ENCODE assay signal across 12 cellular contexts in the genomic region with DNA sequence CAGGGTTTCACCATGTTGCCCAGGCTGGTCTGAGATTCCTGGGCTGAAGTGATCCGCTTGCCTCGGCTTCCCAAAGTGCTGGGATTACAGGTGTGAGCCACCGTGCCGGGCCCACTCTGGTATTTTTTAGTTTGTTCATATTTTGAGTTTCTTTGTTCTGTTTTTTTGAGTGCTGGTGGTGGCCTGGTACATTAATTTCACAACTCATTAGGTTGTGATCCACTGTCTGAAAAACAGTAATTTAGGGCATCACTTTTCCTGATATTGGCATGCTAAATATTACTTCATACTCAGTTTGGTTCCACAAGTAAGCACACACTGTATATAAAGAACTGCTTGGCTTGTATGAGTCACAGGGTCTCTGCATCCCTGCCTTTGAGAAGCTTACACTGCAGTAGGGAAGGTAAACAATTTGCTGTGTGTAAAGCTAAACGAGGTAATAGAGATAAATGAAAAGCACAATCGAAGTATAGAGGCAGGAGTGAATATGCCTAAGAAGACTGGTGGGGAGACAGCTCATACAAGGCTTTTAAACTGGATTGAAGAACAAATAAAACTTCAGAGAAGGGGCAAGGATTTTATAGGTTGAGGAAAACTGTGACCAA. TPM values are rescaled to one million over a fixed set of nuclear protein-coding genes. Genes with fewer than 3 reads are reported as not detected.
DNase-seq lines count a peak whose midpoint lies in the region; ATAC-seq and TF ChIP-seq lines count a peak whose summit lies in the region.
"Had no signal": no experiment of that assay in that cellular context is flagged by ENCODE, and none has a peak within 500 bp of the region (broad histone marks: within the 10 kb centered on the region; RNA-seq: fewer than 3 reads in every experiment).

No MANE protein-coding gene starts in this region.

- no peak overlapping the region for H4K5ac ChIP-seq in mesendoderm (ENCODE audit: low read length)

- H3K4me1 ChIP-seq in breast epithelium, result no peaks in the 10 kb centered on the region
- peaks cover 3% of the 10 kb centered on the region for H3K4me1 ChIP-seq in mesendoderm (ENCODE audit: control insufficient read depth, low read depth, low read length)
- peaks cover 28% of the 10 kb centered on the region for H3K4me1 ChIP-seq in upper lobe of right lung

- H3K27ac ChIP-seq in breast epithelium (peak overlapping the region; percentile 61 to 69), mesendoderm (ENCODE audit: low read depth, low read length) (no peak overlapping the region), upper lobe of right lung (peak overlapping the region; percentile 49)

- H3K9ac ChIP-seq in mesendoderm (ENCODE audit: low read length), result no peak overlapping the region

- no peak overlapping the region for H2AK5ac ChIP-seq in mesendoderm (ENCODE audit: low read length)

- no peak overlapping the region for H2BK5ac ChIP-seq in mesendoderm (ENCODE audit: low read length)

- H3K18ac ChIP-seq in mesendoderm (ENCODE audit: low read length), result no peak overlapping the region

- no peak for DNase-seq in activated T-cell treated with anti-CD3 and anti-CD28 coated beads, Interleukin-2, amount 50 U/mL, for 24 hours
- DNase-seq in activated T-cell treated with anti-CD3 and anti-CD28 coated beads, Interleukin-2, amount 50 U/mL, for 1 hour, result no peak
- DNase-seq in breast epithelium (ENCODE audit: low spot score in 2 of 2) (no peak), mesendoderm (peak; percentile 45), upper lobe of right lung (no peak), RPMI8226 (no peak), LoVo (ENCODE audit: low spot score) (no peak), NCI-H187 treated with DMSO at 0.1 percent for 48 hours (lab: John Stamatoyannopoulos, UW) (no peak)
- DNase-seq: amniotic stem cell; stimulated activated CD8-positive, alpha-beta memory T cell treated with anti-CD3 and anti-CD28 coated beads, Interleukin-4, amount 100 ng/mL, for 48 hours; SW 1271 had no signal

- H3K36me3 Mint-ChIP-seq in activated T-cell treated with anti-CD3 and anti-CD28 coated beads, Interleukin-2, amount 50 U/mL, for 24 hours (ENCODE audit: low read depth), result peaks cover 16% of the 10 kb centered on the region

- no peaks in the 10 kb centered on the region for H3K9me3 ChIP-seq in breast epithelium
- H3K9me3 ChIP-seq in upper lobe of right lung, result no peaks in the 10 kb centered on the region

- H3K79me2 ChIP-seq in mesendoderm (ENCODE audit: control insufficient read depth, insufficient read depth, low read length), result peaks cover 18% of the 10 kb centered on the region

- WGBS in mesendoderm (ENCODE audit: extremely low coverage, insufficient coverage, low lambda C conversion rate), result no CpG with 5 or more reads among the region's 6 CpGs

- no peak overlapping the region for H3K23ac ChIP-seq in mesendoderm (ENCODE audit: low read length)

- no peaks in the 10 kb centered on the region for H3K36me3 ChIP-seq in breast epithelium
- H3K36me3 ChIP-seq in mesendoderm (ENCODE audit: control insufficient read depth, insufficient read depth, low read length), result no peaks in the 10 kb centered on the region
- peaks cover 4% of the 10 kb centered on the region for H3K36me3 ChIP-seq in upper lobe of right lung

- no peaks in the 10 kb centered on the region for H3K9me3 Mint-ChIP-seq in activated T-cell treated with anti-CD3 and anti-CD28 coated beads, Interleukin-2, amount 50 U/mL, for 24 hours

- no peak for TF ChIP-seq CTCF in breast epithelium (IDR thresholded peaks at IDR 0.05)
- TF ChIP-seq CTCF in upper lobe of right lung (IDR thresholded peaks at IDR 0.05), result no peak

- H2BK120ac ChIP-seq in mesendoderm (ENCODE audit: low read depth, low read length), result no peak overlapping the region

- TF ChIP-seq POLR2A in breast epithelium (IDR thresholded peaks at IDR 0.05), result no peak

- no peak overlapping the region for H3K56ac ChIP-seq in mesendoderm (ENCODE audit: low read length)

- H3K79me1 ChIP-seq in mesendoderm (ENCODE audit: low read length), result peaks cover 2% of the 10 kb centered on the region

- intact Hi-C loops in breast epithelium (cut with DNase I; ENCODE audit: low total_unique reads) (no loop called here), upper lobe of right lung (cut with DNase I) (no loop called here)

- no peak overlapping the region for H3K4ac ChIP-seq in mesendoderm (ENCODE audit: low read depth, low read length)

- H4K8ac ChIP-seq in mesendoderm (ENCODE audit: low read depth, low read length), result no peak overlapping the region

- H2BK15ac ChIP-seq in mesendoderm (replicated peaks; ENCODE audit: low read depth), result no peak overlapping the region

- peaks cover 55% of the 10 kb centered on the region for H3K4me1 Mint-ChIP-seq in activated T-cell treated with anti-CD3 and anti-CD28 coated beads, Interleukin-2, amount 50 U/mL, for 24 hours (ENCODE audit: low read depth)

- no peak overlapping the region for H3K4me2 ChIP-seq in mesendoderm (ENCODE audit: low read length)

- peak; percentile 66 for ATAC-seq in upper lobe of right lung

- H3K27me3 ChIP-seq in breast epithelium, result no peaks in the 10 kb centered on the region
- no peaks in the 10 kb centered on the region for H3K27me3 ChIP-seq in mesendoderm (ENCODE audit: insufficient read depth, low read length, poor library complexity)
- H3K27me3 ChIP-seq in upper lobe of right lung, result no peaks in the 10 kb centered on the region

- no peaks in the 10 kb centered on the region for H3K27me3 Mint-ChIP-seq in activated T-cell treated with anti-CD3 and anti-CD28 coated beads, Interleukin-2, amount 50 U/mL, for 24 hours

- H3K4me3 ChIP-seq in breast epithelium (no peak overlapping the region), mesendoderm (ENCODE audit: low read length) (no peak overlapping the region), upper lobe of right lung (no peak overlapping the region)
- H3K4me3 ChIP-seq: lung had no signal

- H3K27ac Mint-ChIP-seq in activated T-cell treated with anti-CD3 and anti-CD28 coated beads, Interleukin-2, amount 50 U/mL, for 24 hours, result peak overlapping the region; percentile 46

- H3K4me3 Mint-ChIP-seq in activated T-cell treated with anti-CD3 and anti-CD28 coated beads, Interleukin-2, amount 50 U/mL, for 24 hours, result no peak overlapping the region

RNA-seq across cellular contexts. Expression of gene SNX27, which starts 7.7 kb away (rescaled TPM):
- total RNA-seq in breast epithelium, result 10 to 100 TPM; 41.3 to 46.8 (median 43.6) TPM
- polyA plus RNA-seq in mesendoderm (2013, experiment 1 of 2), result 19.3 TPM
- polyA plus RNA-seq in mesendoderm (2013, experiment 2 of 2), result 19.3 TPM
- 62.1 TPM for total RNA-seq in upper lobe of right lung
